Comparison of ENCODE assay signal across 8 cellular contexts in the genomic region with DNA sequence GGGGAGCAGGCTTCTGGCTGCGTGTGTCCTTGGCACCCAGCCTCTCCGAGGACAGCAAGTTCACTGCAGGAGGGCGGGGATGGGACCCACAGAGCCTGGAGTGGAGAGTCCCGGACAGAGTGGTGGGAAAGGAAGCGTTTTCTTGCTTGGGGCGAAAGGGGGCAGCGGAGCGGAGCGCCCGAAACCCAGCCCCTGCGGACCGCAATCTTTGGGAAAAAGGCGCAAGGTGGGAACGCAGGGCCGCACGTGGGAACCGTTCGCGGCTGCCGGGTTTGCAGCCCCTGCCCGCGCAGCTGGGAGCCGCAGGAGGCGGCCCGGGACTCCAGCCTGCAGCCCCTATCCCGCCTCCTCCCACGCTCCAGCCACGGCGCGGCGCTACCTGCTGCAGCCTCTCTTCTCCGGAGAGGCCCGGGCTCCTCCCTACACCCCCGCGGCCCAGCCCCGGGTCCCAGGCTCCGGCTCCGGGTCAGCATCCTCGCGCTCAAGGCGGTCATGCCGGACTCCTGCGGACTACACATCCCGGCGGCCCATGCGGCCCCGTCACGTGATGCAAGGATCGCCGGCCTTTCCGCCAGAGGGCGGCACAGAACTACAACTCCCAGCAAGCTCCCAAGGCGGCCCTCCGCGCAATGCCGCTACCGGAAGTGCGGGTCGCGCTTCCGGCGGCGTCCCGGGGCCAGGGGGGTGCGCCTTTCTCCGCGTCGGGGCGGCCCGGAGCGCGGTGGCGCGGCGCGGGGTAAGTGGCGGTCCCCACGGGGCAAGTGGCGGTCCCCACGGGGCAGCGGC.
A peak's percentile ranks its signal among the peaks of the same experiment; 100 is the strongest.
DNase-seq lines count a peak whose midpoint lies in the region; ATAC-seq and TF ChIP-seq lines count a peak whose summit lies in the region.

NTHL1 (minus strand) TSS at position 505 of the 786 bp plus-strand sequence; CDS start at position 494, 11 bp downstream.
TSC2 (plus strand) TSS at position 656 of the 786 bp plus-strand sequence. CDS start 631 bp downstream, outside the sequence.

- peak; percentile 78 for DNase-seq in AG09309 (ENCODE audit: low read depth)
- DNase-seq in NCI-H345 (lab: John Stamatoyannopoulos, UW) = peak; percentile 95
- peak; percentile 86 to 90 (median 88) for DNase-seq in activated CD4-positive, CD25-positive, alpha-beta regulatory T cell (lab: John Stamatoyannopoulos, UW)
- DNase-seq in central memory CD4-positive, alpha-beta T cell = peak; percentile 87
- peak; percentile 99 for DNase-seq in islet precursor cell
- DNase-seq in stimulated activated CD4-positive, alpha-beta T cell treated with anti-CD3 and anti-CD28 coated beads, Interleukin-12 subunit alpha, Interleukin-12 subunit beta, amount 100 ng/mL, for 48 hours (ENCODE audit: low read depth in 2 of 3, low spot score in 1 of 3) = peak; percentile 91

- ATAC-seq in GM18907 (IDR thresholded peaks at IDR 0.05; ENCODE audit: unreplicated experiment) = peak; percentile 88
- ATAC-seq in HG03159 (IDR thresholded peaks at IDR 0.05; ENCODE audit: unreplicated experiment) = peak; percentile 87

- H3K4me3 ChIP-seq in AG09309 (ENCODE audit: control insufficient read depth, low read depth, low read length) = peak within 1 kb of the TSS; percentile 74

- TF ChIP-seq CTCF in AG09309 (IDR thresholded peaks at IDR 0.05; ENCODE audit: control insufficient read depth, insufficient read depth, low read depth, low read length, missing control alignments) = peak; percentile 26

Comparison
In these comparisons a context has a peak if more than half of its experiments do, and no peak if none do; other contexts are left out.
1. Peak in every context shown above with its lines: DNase-seq, ATAC-seq and H3K4me3 ChIP-seq.